Comparison of ENCODE assay signal across 1 cellular context in the genomic region with DNA sequence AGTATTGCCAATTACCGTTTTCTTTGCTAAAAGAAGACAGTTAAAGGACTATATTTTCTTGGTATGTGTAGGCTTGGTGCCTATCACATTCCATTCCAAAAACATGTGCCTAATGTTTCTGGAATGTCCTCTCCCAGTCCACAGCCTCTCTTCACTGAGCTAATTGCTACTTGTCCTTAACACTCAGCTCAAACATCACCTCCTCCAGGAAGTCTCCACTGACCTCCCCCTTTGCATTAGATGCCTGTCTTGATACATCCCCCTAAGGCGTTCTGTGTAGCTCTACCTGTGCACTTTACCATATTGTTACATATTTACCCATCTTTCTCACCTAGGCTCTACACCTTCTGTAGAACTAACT.
TF ChIP-seq lines count a peak whose summit lies in the region.

No MANE protein-coding gene starts in this region.

TF ChIP-seq in HCT116, 20 proteins besides CTCF, POLR2A, EP300 and RAD21 (continued from another document):
- TF ChIP-seq, protein P1, sequence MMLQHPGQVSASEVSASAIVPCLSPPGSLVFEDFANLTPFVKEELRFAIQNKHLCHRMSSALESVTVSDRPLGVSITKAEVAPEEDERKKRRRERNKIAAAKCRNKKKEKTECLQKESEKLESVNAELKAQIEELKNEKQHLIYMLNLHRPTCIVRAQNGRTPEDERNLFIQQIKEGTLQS (IDR thresholded peaks at IDR 0.05), result no peak
- TF ChIP-seq SRF (IDR thresholded peaks at IDR 0.05; ENCODE audit: low read depth) (no peak), ZFX (IDR thresholded peaks at IDR 0.05) (no peak), JUND (IDR thresholded peaks at IDR 0.05) (no peak), POLR2AphosphoS5 (IDR thresholded peaks at IDR 0.05; ENCODE audit: low read depth, low read length) (no peak), ELF1 (IDR thresholded peaks at IDR 0.05; ENCODE audit: borderline replicate concordance, low read depth) (no peak)
